In the genomic region with DNA sequence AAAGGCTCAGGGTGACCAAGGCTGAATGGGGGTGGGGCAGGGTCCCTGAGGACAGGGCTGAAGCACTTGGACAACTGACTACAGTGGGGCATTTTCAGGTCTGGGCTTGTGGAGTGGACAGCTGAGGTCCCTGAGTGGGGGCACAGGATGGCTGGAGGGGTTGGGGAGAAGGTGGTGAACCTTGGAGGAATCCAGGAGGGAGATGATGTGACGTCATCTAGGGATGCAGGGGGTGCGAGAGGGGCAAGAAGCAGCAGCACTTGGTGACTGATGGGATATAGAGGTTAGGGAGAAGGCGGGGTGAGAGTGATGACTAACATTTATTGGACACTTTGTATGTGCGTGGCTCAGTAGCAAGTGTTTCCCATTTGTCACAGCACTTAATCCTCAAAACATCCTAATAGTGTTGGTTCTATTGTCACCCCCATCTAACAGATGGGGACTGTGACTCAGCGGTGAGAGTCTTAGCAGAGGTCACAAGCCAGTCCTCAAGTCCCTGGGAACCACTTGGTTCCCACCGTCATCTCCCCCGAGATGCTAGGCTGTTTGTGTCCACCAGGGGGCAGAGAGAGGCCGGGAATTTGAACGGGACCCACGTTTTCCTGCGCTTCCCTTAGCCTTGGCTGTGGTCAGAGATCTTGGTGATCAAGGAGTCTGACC, we compare ENCODE assay signal across 8 cellular contexts. TPM values are rescaled to one million over a fixed set of nuclear protein-coding genes. Genes with fewer than 3 reads are reported as not detected.
DNase-seq lines count a peak whose midpoint lies in the region; ATAC-seq, FAIRE-seq and TF ChIP-seq lines count a peak whose summit lies in the region.

No MANE protein-coding gene starts in this region.

- H3K36me3 ChIP-seq in CD8-positive, alpha-beta T cell (ENCODE audit: insufficient read depth, low read length): no peaks in the 10 kb centered on the region

- H3K27me3 ChIP-seq in CD8-positive, alpha-beta T cell (ENCODE audit: insufficient read depth, low read length): no peaks in the 10 kb centered on the region

- no peaks in the 10 kb centered on the region for H3K9me3 Mint-ChIP-seq in CD8-positive, alpha-beta T cell

- no peaks in the 10 kb centered on the region for H3K9me3 ChIP-seq in CD8-positive, alpha-beta T cell (ENCODE audit: low read length)

- peak; percentile 70 for ATAC-seq in CD8-positive, alpha-beta T cell
- peak; percentile 41 for ATAC-seq in HG03280 (IDR thresholded peaks at IDR 0.05; ENCODE audit: unreplicated experiment)

- POLR2A ChIA-PET in CD8-positive, alpha-beta T cell (lab: Charles Lee): interaction anchor here (1.4 kb wide), 1 partner anchor 85 kb away, joined by 7 read pairs; the partner anchor contains the start of gene MYCL

- peak; percentile 68 for TF ChIP-seq CTCF in CD8-positive, alpha-beta T cell (IDR thresholded peaks at IDR 0.05)

- intact Hi-C loops in CD8-positive, alpha-beta T cell (cut with DNase I, micrococcal nuclease): loop anchor here (1.0 to 5.0 kb wide), 6 partner anchors 66 to 526 kb away; partner anchors contain the start of gene TRIT1 (in 1 of the 2)

- peak overlapping the region; percentile 77 for H3K4me3 Mint-ChIP-seq in CD8-positive, alpha-beta T cell

- FAIRE-seq in GM19239 (lab: Jason Lieb, UNC): no peak

- peaks cover 12% of the 10 kb centered on the region for H3K27me3 Mint-ChIP-seq in CD8-positive, alpha-beta T cell (ENCODE audit: low read depth)

- H3K27ac Mint-ChIP-seq in CD8-positive, alpha-beta T cell: no peak overlapping the region

- CTCF ChIA-PET in CD8-positive, alpha-beta T cell (lab: Charles Lee): interaction anchor here (0.7 to 11.2 kb wide), 19 partner anchors 12 to 217 kb away, joined by 3 to 149 read pairs (median 3); partner anchors contain the start of genes MFSD2A and MYCL

- H3K4me1 Mint-ChIP-seq in CD8-positive, alpha-beta T cell (ENCODE audit: low read depth): peaks cover 13% of the 10 kb centered on the region

- peak in 6 of 7 experiments; percentile 5 to 81 (median 46) for DNase-seq in CD8-positive, alpha-beta T cell
- DNase-seq in GM19239 (ENCODE audit: insufficient read length, low spot score) (peak; percentile 63), NCI-H526 (lab: John Stamatoyannopoulos, UW) (peak; percentile 51 to 88), ecto neural progenitor cell (ENCODE audit: low spot score) (peak; percentile 85), lung microvascular endothelial cell (ENCODE audit: low read depth in 2 of 2) (peak; percentile 59 to 87)
- DNase-seq in activated CD4-positive, alpha-beta T cell treated with anti-CD3 and anti-CD28 coated beads, Interleukin-2, amount 50 U/mL, for 4 hours: peak; percentile 53 to 58
- DNase-seq in stimulated activated CD8-positive, alpha-beta memory T cell treated with anti-CD3 and anti-CD28 coated beads, Interleukin-7, amount 100 ng/mL, for 48 hours (ENCODE audit: extremely low read depth in 1 of 2, low read depth in 1 of 2): peak; percentile 19 to 43

- H3K4me1 ChIP-seq in CD8-positive, alpha-beta T cell (ENCODE audit: insufficient read depth, low read length): peaks cover 11% of the 10 kb centered on the region

- peak overlapping the region; percentile 9 for H3K4me3 ChIP-seq in CD8-positive, alpha-beta T cell (ENCODE audit: low read depth, low read length)

- H3K27ac ChIP-seq in CD8-positive, alpha-beta T cell (ENCODE audit: low read depth, low read length): no peak overlapping the region

- no peaks in the 10 kb centered on the region for H3K36me3 Mint-ChIP-seq in CD8-positive, alpha-beta T cell

RNA-seq across cellular contexts. Expression of gene BMP8B, which starts 27.9 kb away (rescaled TPM):
- total RNA-seq in CD8-positive, alpha-beta T cell: under 1 TPM; 0.19 to 0.24 TPM
- total RNA-seq in lung microvascular endothelial cell: under 0.01 and 0.20 TPM in 2 replicates

RNA-seq across cellular contexts. Expression of gene OXCT2, which starts 45.4 kb away (rescaled TPM):
- under 1 TPM; 0.83 to 0.95 TPM for total RNA-seq in CD8-positive, alpha-beta T cell
- total RNA-seq in lung microvascular endothelial cell: 2.6 and 4.2 TPM in 2 replicates

Comparison
In these comparisons a context has a peak if more than half of its experiments do, and no peak if none do; other contexts are left out.
1. DNase-seq: peak in every context shown above with its lines; median percentile 85 in ecto neural progenitor cell; 73 in lung microvascular endothelial cell; 70 in NCI-H526; 63 in GM19239; 56 in activated CD4-positive, alpha-beta T cell treated with anti-CD3 and anti-CD28 coated beads, Interleukin-2, amount 50 U/mL, for 4 hours; 46 in CD8-positive, alpha-beta T cell; 31 in stimulated activated CD8-positive, alpha-beta memory T cell treated with anti-CD3 and anti-CD28 coated beads, Interleukin-7, amount 100 ng/mL, for 48 hours.